ENCODE assay signal across 8 cellular contexts in genomic region chr21:36059823-36060158, GRCh38. TPM values are rescaled to one million over a fixed set of nuclear protein-coding genes. Genes with fewer than 3 reads are reported as not detected.
DNase-seq lines count a peak whose midpoint lies in the region; ATAC-seq and TF ChIP-seq lines count a peak whose summit lies in the region.

No MANE protein-coding gene starts in this region.

- no peak for DNase-seq in GM06990 (ENCODE audit: extremely low read depth, insufficient read length)
- DNase-seq in activated CD4-positive, CD25-positive, alpha-beta regulatory T cell treated with anti-CD3 and anti-CD28 coated beads, Interleukin-2, amount 50 U/mL, for 72 hours, result peak; percentile 49
- DNase-seq in cardiac septum (ENCODE audit: low spot score), result peak; percentile 77
- DNase-seq in psoas muscle, result peak; percentile 44 to 70
- no peak for DNase-seq in kidney glomerular epithelial cell (lab: John Stamatoyannopoulos, UW)
- DNase-seq in dermis blood vessel endothelial cell, result no peak

- ATAC-seq in GM21423 (IDR thresholded peaks at IDR 0.05; ENCODE audit: unreplicated experiment), result peak; percentile 37
- peak; percentile 25 for ATAC-seq in HG03565 (IDR thresholded peaks at IDR 0.05; ENCODE audit: unreplicated experiment)
- ATAC-seq in psoas muscle, result peak; percentile 48 to 66 (median 53)

- 0 to 1% (median 0%) methylated on average over 33 to 34 of the region's 34 CpGs for WGBS in psoas muscle, 3 donors

- peak overlapping the region; percentile 94 for H3K27ac ChIP-seq in psoas muscle

- H3K4me1 ChIP-seq in psoas muscle, result peaks cover 34% of the 10 kb centered on the region

- intact Hi-C loops in cardiac septum (cut with DNase I), result loop anchor here (5.0 kb wide), 1 partner anchor 53 kb away; no protein-coding TSS in a partner anchor
- intact Hi-C loops in psoas muscle (cut with DNase I), result loop anchor here in 1 of 2 donors (5.0 kb wide), 1 partner anchor 43 kb away; no protein-coding TSS in a partner anchor

- H3K9me3 ChIP-seq in psoas muscle, result no peaks in the 10 kb centered on the region

- H3K27me3 ChIP-seq in GM06990 (replicated peaks; ENCODE audit: control insufficient read depth, insufficient read depth, low read length), result no peaks in the 10 kb centered on the region
- H3K27me3 ChIP-seq in psoas muscle (ENCODE audit: insufficient read depth in 3 of 3, low read length in 2 of 3), result no peaks in the 10 kb centered on the region

- H3K36me3 ChIP-seq in GM06990 (ENCODE audit: control insufficient read depth, insufficient read depth, low read length), result peaks cover 12% of the 10 kb centered on the region
- peaks cover 0 to 39% of the 10 kb centered on the region in 2 donors for H3K36me3 ChIP-seq in psoas muscle (ENCODE audit: insufficient read depth in 1 of 2, low read depth in 1 of 2)

- no peak for TF ChIP-seq CTCF in GM06990 (IDR thresholded peaks at IDR 0.05; ENCODE audit: insufficient read depth, low read length, poor library complexity, severe bottlenecking)
- no peak for TF ChIP-seq CTCF in psoas muscle (IDR thresholded peaks at IDR 0.05)

- H3K4me3 ChIP-seq in GM06990 (replicated peaks; ENCODE audit: low read depth, low read length), result peak overlapping the region; percentile 99
- peak overlapping the region; percentile 95 for H3K4me3 ChIP-seq in psoas muscle

RNA-seq across cellular contexts. Expression of gene SETD4, which starts 0.5 kb away (rescaled TPM):
- 10.6 TPM for total RNA-seq in cardiac septum
- total RNA-seq in psoas muscle, result 10 to 100 TPM in 2 of 4 donors, 1 to 10 TPM in 2; 6.5 to 12.1 (median 10.2) TPM
- 10 to 100 TPM in 2 of 3 donors, 1 to 10 TPM in 1; 8.7 to 17.9 (median 12.8) TPM for polyA plus RNA-seq in psoas muscle
- 9.9 and 16.8 TPM in 2 replicates for total RNA-seq in dermis blood vessel endothelial cell

RNA-seq across cellular contexts. Expression of gene CBR1, which starts 10.0 kb away (rescaled TPM):
- 24.1 TPM for total RNA-seq in cardiac septum
- 10 to 100 TPM; 15.2 to 47.7 (median 31.0) TPM for total RNA-seq in psoas muscle
- 10 to 100 TPM; 45.9 to 94.0 (median 71.7) TPM for polyA plus RNA-seq in psoas muscle
- 37.3 and 84.5 TPM in 2 replicates for total RNA-seq in dermis blood vessel endothelial cell

Comparison
In these comparisons a context has a peak if more than half of its experiments do, and no peak if none do; other contexts are left out.
1. DNase-seq: peak in activated CD4-positive, CD25-positive, alpha-beta regulatory T cell treated with anti-CD3 and anti-CD28 coated beads, Interleukin-2, amount 50 U/mL, for 72 hours (single experiment), cardiac septum (single experiment) and psoas muscle (2 of 2); none in GM06990 (single experiment), kidney glomerular epithelial cell (single experiment) and dermis blood vessel endothelial cell (single experiment).
2. Peak in every context shown above with its lines, with median percentiles within 50 percentile points of each other: ATAC-seq.